In genomic region chrX:66166671-66167070, GRCh38 we compare ENCODE assay signal across 16 cellular contexts.
"Had no signal": no experiment of that assay in that cellular context is flagged by ENCODE, and none has a peak within 500 bp of the region (broad histone marks: within the 10 kb centered on the region; RNA-seq: fewer than 3 reads in every experiment).

No MANE protein-coding gene starts in this region.

- H3K4me3 ChIP-seq: left lung, SJSA1, upper lobe of left lung had no signal

- H3K27me3 Mint-ChIP-seq: activated naive CD4-positive, alpha-beta T cell treated with anti-CD3 and anti-CD28 coated beads, Interleukin-2, amount 10 ng/mL, durations not matched to agents 7 days and 5 days; effector memory CD8-positive, alpha-beta T cell; naive thymus-derived CD4-positive, alpha-beta T cell had no signal

- H3K27ac ChIP-seq: ascending aorta, left lung, SJSA1, upper lobe of left lung had no signal

- H3K9me3 Mint-ChIP-seq: activated naive CD4-positive, alpha-beta T cell treated with anti-CD3 and anti-CD28 coated beads, Interleukin-2, amount 10 ng/mL, durations not matched to agents 7 days and 5 days; activated T-cell treated with anti-CD3 and anti-CD28 coated beads, Interleukin-2, amount 50 U/mL, for 4 hours; effector memory CD8-positive, alpha-beta T cell; T-helper 1 cell treated with Interleukin-12 subunit alpha and Interleukin-12 subunit beta and Interleukin-4 antibody, amounts not matched to agents 30 μg/mL and 1 μg/mL, for 36 hours had no signal

- H3K9me3 ChIP-seq: ascending aorta, left lung, SJSA1, upper lobe of left lung had no signal

- H3K36me3 ChIP-seq: ascending aorta, left lung, SJSA1, upper lobe of left lung had no signal

- H3K36me3 Mint-ChIP-seq: activated naive CD4-positive, alpha-beta T cell treated with anti-CD3 and anti-CD28 coated beads, Interleukin-2, amount 10 ng/mL, durations not matched to agents 7 days and 5 days; naive thymus-derived CD4-positive, alpha-beta T cell had no signal

- H3K4me1 ChIP-seq: ascending aorta, left lung, SJSA1, upper lobe of left lung had no signal

- H3K4me3 Mint-ChIP-seq: activated naive CD4-positive, alpha-beta T cell treated with anti-CD3 and anti-CD28 coated beads, Interleukin-2, amount 10 ng/mL, durations not matched to agents 7 days and 5 days; activated T-cell treated with anti-CD3 and anti-CD28 coated beads, Interleukin-2, amount 50 U/mL, for 4 hours; effector memory CD8-positive, alpha-beta T cell; naive thymus-derived CD4-positive, alpha-beta T cell; T-helper 1 cell treated with Interleukin-12 subunit alpha and Interleukin-12 subunit beta and Interleukin-4 antibody, amounts not matched to agents 30 μg/mL and 1 μg/mL, for 36 hours had no signal

- ATAC-seq: activated T-cell treated with anti-CD3 and anti-CD28 coated beads, Interleukin-2, amount 50 U/mL, for 4 hours; effector memory CD8-positive, alpha-beta T cell; left lung; naive thymus-derived CD4-positive, alpha-beta T cell had no signal

- H3K4me1 Mint-ChIP-seq: activated naive CD4-positive, alpha-beta T cell treated with anti-CD3 and anti-CD28 coated beads, Interleukin-2, amount 10 ng/mL, durations not matched to agents 7 days and 5 days; naive thymus-derived CD4-positive, alpha-beta T cell had no signal

- H3K27me3 ChIP-seq: ascending aorta, left lung, SJSA1, upper lobe of left lung had no signal

- DNase-seq: activated CD4-positive, alpha-beta T cell treated with anti-CD3 and anti-CD28 coated beads, Interleukin-2, amount 50 U/mL, for 1 hour; activated CD8-positive, alpha-beta memory T cell treated with anti-CD3 and anti-CD28 coated beads, Interleukin-2, amount 50 U/mL, for 4 hours; activated effector memory CD4-positive, alpha-beta T cell treated with Interleukin-2 at 50 U/mL for 16 hours; activated naive CD4-positive, alpha-beta T cell treated with anti-CD3 and anti-CD28 coated beads, Interleukin-2, amount 10 ng/mL, durations not matched to agents 7 days and 5 days; activated T-cell treated with anti-CD3 and anti-CD28 coated beads, Interleukin-2, amount 50 U/mL, for 4 hours; effector memory CD8-positive, alpha-beta T cell; hippocampal formation; left lung; midbrain; naive thymus-derived CD4-positive, alpha-beta T cell; stimulated activated CD8-positive, alpha-beta memory T cell treated with anti-CD3 and anti-CD28 coated beads, Interleukin-4, amount 100 ng/mL, for 48 hours; stimulated activated naive CD4-positive, alpha-beta T cell; upper lobe of left lung had no signal

- H3K27ac Mint-ChIP-seq: activated naive CD4-positive, alpha-beta T cell treated with anti-CD3 and anti-CD28 coated beads, Interleukin-2, amount 10 ng/mL, durations not matched to agents 7 days and 5 days; effector memory CD8-positive, alpha-beta T cell; naive thymus-derived CD4-positive, alpha-beta T cell; T-helper 1 cell treated with Interleukin-12 subunit alpha and Interleukin-12 subunit beta and Interleukin-4 antibody, amounts not matched to agents 30 μg/mL and 1 μg/mL, for 36 hours had no signal
